1 cellular context compared by ENCODE assay signal in the genomic region with DNA sequence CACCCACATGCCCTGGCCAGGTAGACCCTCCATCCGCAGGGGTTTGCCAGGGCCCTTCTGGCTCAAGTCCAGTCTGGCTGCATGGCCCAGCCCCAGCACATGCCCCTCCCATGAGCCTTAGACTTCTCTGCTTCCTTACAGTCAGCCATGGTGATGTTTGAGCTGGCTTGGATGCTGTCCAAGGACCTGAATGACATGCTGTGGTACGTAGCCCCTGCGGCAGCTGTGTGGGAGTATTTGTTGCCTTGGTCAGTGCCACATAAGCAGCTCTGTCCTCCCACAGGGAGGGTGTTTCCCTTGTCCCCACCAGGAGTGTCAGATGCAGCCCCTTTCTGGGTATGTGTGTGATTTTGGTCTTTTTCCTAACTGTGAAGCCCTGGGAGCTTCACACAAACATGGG.
TF ChIP-seq lines count a peak whose summit lies in the region.

No MANE protein-coding gene starts in this region.

TF ChIP-seq in SK-N-SH treated with all-trans-retinoic acid at 6 μM for 48 hours, 23 proteins besides CTCF, POLR2A, EP300 and RAD21 (continued from another document):
- TF ChIP-seq, protein P1, sequence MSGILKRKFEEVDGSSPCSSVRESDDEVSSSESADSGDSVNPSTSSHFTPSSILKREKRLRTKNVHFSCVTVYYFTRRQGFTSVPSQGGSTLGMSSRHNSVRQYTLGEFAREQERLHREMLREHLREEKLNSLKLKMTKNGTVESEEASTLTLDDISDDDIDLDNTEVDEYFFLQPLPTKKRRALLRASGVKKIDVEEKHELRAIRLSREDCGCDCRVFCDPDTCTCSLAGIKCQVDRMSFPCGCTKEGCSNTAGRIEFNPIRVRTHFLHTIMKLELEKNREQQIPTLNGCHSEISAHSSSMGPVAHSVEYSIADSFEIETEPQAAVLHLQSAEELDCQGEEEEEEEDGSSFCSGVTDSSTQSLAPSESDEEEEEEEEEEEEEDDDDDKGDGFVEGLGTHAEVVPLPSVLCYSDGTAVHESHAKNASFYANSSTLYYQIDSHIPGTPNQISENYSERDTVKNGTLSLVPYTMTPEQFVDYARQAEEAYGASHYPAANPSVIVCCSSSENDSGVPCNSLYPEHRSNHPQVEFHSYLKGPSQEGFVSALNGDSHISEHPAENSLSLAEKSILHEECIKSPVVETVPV (CRISPR knock-in tag; IDR thresholded peaks at IDR 0.05): no peak
- TF ChIP-seq SNAI2 (CRISPR knock-in tag; IDR thresholded peaks at IDR 0.05): no peak
- TF ChIP-seq ISL1 (CRISPR knock-in tag; IDR thresholded peaks at IDR 0.05): no peak
- TF ChIP-seq RARB (CRISPR knock-in tag; IDR thresholded peaks at IDR 0.05): no peak
- TF ChIP-seq, protein P2, sequence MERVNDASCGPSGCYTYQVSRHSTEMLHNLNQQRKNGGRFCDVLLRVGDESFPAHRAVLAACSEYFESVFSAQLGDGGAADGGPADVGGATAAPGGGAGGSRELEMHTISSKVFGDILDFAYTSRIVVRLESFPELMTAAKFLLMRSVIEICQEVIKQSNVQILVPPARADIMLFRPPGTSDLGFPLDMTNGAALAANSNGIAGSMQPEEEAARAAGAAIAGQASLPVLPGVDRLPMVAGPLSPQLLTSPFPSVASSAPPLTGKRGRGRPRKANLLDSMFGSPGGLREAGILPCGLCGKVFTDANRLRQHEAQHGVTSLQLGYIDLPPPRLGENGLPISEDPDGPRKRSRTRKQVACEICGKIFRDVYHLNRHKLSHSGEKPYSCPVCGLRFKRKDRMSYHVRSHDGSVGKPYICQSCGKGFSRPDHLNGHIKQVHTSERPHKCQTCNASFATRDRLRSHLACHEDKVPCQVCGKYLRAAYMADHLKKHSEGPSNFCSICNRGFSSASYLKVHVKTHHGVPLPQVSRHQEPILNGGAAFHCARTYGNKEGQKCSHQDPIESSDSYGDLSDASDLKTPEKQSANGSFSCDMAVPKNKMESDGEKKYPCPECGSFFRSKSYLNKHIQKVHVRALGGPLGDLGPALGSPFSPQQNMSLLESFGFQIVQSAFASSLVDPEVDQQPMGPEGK (CRISPR knock-in tag; IDR thresholded peaks at IDR 0.05; ENCODE audit: borderline replicate concordance): no peak
